10 cellular contexts compared by ENCODE assay signal in genomic region chr16:80231888-80232287, GRCh38.
DNase-seq lines count a peak whose midpoint lies in the region; ATAC-seq and TF ChIP-seq lines count a peak whose summit lies in the region.
"Had no signal": no experiment of that assay in that cellular context is flagged by ENCODE, and none has a peak within 500 bp of the region (broad histone marks: within the 10 kb centered on the region; RNA-seq: fewer than 3 reads in every experiment).

No MANE protein-coding gene starts in this region.

- peak; percentile 66 for ATAC-seq in HG03159 (IDR thresholded peaks at IDR 0.05; ENCODE audit: unreplicated experiment)
- no peak for ATAC-seq in GM18498 (IDR thresholded peaks at IDR 0.05; ENCODE audit: unreplicated experiment)
- no peak for ATAC-seq in omental fat pad (ENCODE audit: low FRiP score)
- ATAC-seq in PC-3: no peak
- ATAC-seq: Panc1 had no signal

- TF ChIP-seq CTCF in epithelial cell of proximal tubule (conservative IDR thresholded peaks at IDR 0.05; ENCODE audit: low read depth, low read length) (no peak), omental fat pad (IDR thresholded peaks at IDR 0.05) (no peak), PC-3 (conservative IDR thresholded peaks at IDR 0.05; ENCODE audit: low read depth, low read length) (no peak)

- no peak overlapping the region for H2AFZ ChIP-seq in PC-3 (ENCODE audit: low read length)

- no peak overlapping the region for H3K27ac ChIP-seq in PC-3 (ENCODE audit: low read length)

- no peak overlapping the region for H3K4me3 ChIP-seq in epithelial cell of proximal tubule (ENCODE audit: low read depth, low read length)
- H3K4me3 ChIP-seq in PC-3 (ENCODE audit: low read length): no peak overlapping the region

- DNase-seq in AG08395 (ENCODE audit: low spot score): peak; percentile 88
- peak; percentile 7 for DNase-seq in GM19238 (ENCODE audit: insufficient read length, low spot score)
- peak; percentile 63 for DNase-seq in epithelial cell of proximal tubule (ENCODE audit: low read depth)
- no peak for DNase-seq in omental fat pad (ENCODE audit: low spot score)
- no peak for DNase-seq in NCI-H446 (lab: John Stamatoyannopoulos, UW)
- no peak for DNase-seq in PC-3
- DNase-seq: effector CD8-positive, alpha-beta T cell had no signal

- no peaks in the 10 kb centered on the region for H3K27me3 ChIP-seq in PC-3 (ENCODE audit: low read length)

- H3K79me2 ChIP-seq in PC-3 (ENCODE audit: low read length): no peaks in the 10 kb centered on the region

- no peaks in the 10 kb centered on the region for H3F3A ChIP-seq in PC-3 (ENCODE audit: low read length, unreplicated experiment)

- H3K9ac ChIP-seq in PC-3 (ENCODE audit: low read length): no peak overlapping the region

- H3K9me3 ChIP-seq in PC-3 (ENCODE audit: low read length): no peaks in the 10 kb centered on the region

- BruUV-seq in PC-3 (replicated peaks; lab: Mats Ljungman, UMichigan): no TSS peak

- intact Hi-C loops in PC-3 (cut with micrococcal nuclease): no loop called here

- no peaks in the 10 kb centered on the region for H3K9me2 ChIP-seq in PC-3 (replicated peaks; ENCODE audit: low read length)

- H3K4me1 ChIP-seq in PC-3 (ENCODE audit: insufficient read depth, low read length): no peaks in the 10 kb centered on the region

- POLR2A ChIA-PET in PC-3 (lab: Charles Lee; ENCODE audit: unreplicated experiment): no interaction called here

- no peaks in the 10 kb centered on the region for H3K36me3 ChIP-seq in PC-3 (ENCODE audit: low read depth, low read length)

- H4K20me1 ChIP-seq in PC-3 (ENCODE audit: low read length): no peaks in the 10 kb centered on the region

- no peak overlapping the region for H3K4me2 ChIP-seq in PC-3 (ENCODE audit: low read length)

- CTCF ChIA-PET in PC-3 (lab: Charles Lee): no interaction called here

Comparison
In these comparisons a context has a peak if more than half of its experiments do, and no peak if none do; other contexts are left out.
1. DNase-seq: peak in AG08395 (single experiment), GM19238 (single experiment) and epithelial cell of proximal tubule (single experiment); none in omental fat pad (single experiment), NCI-H446 (0 of 2) and PC-3 (single experiment).